8 cellular contexts compared by ENCODE assay signal in the genomic region with DNA sequence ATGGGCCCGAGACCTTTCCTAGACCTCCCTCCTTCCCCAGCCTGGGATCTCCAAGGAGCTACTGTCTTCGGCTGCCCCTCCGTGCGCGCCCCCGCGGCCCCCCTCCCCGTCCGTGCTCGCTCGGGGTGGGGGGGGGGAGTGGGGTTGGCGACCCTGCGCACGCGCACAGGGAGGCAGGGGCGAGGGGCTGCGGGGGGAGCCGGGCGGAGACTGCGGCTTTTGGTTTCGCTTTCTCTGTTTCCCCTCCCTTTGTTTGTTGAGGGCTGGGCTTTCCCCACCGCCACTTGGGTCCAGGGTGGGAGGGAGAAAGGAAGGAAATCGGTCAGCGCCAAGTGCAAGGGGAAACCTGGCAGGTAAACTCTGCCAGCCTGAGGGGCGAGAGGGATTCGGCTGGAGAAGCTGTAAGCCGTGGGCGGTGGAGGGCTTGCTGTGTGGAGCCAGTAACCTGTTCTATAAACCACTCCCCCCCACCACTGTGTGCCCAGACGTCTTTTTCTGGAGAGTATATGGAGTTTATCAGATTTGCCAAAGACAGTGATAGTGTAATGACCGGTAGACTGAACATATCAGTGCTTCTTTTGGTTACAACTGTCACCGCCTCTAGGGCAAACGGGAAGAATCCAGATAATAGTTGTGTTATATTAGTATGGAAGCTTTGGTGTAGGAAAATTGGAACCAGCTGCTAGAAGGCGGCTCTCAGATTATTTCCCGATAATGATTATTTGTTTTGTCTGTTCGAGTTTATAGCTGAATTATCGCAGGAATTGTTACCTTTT. TPM values are rescaled to one million over a fixed set of nuclear protein-coding genes. Genes with fewer than 3 reads are reported as not detected.
DNase-seq lines count a peak whose midpoint lies in the region; ATAC-seq and TF ChIP-seq lines count a peak whose summit lies in the region.

No MANE protein-coding gene starts in this region.

- H3K4me3 ChIP-seq in mesenchymal stem cell (ENCODE audit: insufficient read depth in 1 of 2, low read depth in 1 of 2, low read length in 2 of 2): peak overlapping the region; percentile 99

- H3K14ac ChIP-seq in mesenchymal stem cell (ENCODE audit: low read length in 2 of 2): peak overlapping the region in 1 of 2 experiments; percentile 100

- peak overlapping the region; percentile 62 for H3K4me2 ChIP-seq in mesenchymal stem cell (ENCODE audit: low read length, poor library complexity, severe bottlenecking)

- H2BK12ac ChIP-seq in mesenchymal stem cell (ENCODE audit: low read length in 2 of 2): peak overlapping the region in 1 of 2 experiments; percentile 17

- peaks cover 5% of the 10 kb centered on the region for H3K79me1 ChIP-seq in mesenchymal stem cell (replicated peaks; ENCODE audit: low read length, poor library complexity, severe bottlenecking)

- H2AK5ac ChIP-seq in mesenchymal stem cell (ENCODE audit: low read length, severe bottlenecking): no peak overlapping the region

- POLR2A ChIA-PET in activated CD8-positive, alpha-beta T cell treated with anti-CD3 and anti-CD28 coated beads for 36 hours (lab: Charles Lee): interaction anchor here (0.6 to 8.8 kb wide), 31 partner anchors 9 to 627 kb away, joined by 3 to 127 read pairs (median 4); partner anchors contain the start of genes APTX, B4GALT1, BAG1 and CHMP5

- H4K91ac ChIP-seq in mesenchymal stem cell (ENCODE audit: low read length): peak overlapping the region; percentile 65

- peak overlapping the region; percentile 99 for H3K4me3 Mint-ChIP-seq in activated CD8-positive, alpha-beta T cell treated with anti-CD3 and anti-CD28 coated beads for 36 hours

- CTCF ChIA-PET in activated CD8-positive, alpha-beta T cell treated with anti-CD3 and anti-CD28 coated beads for 36 hours (lab: Charles Lee): interaction anchor here (0.9 to 2.8 kb wide), 5 partner anchors 13 to 261 kb away, joined by 3 to 11 read pairs (median 4); no protein-coding TSS in a partner anchor

- H3K27ac Mint-ChIP-seq in activated CD8-positive, alpha-beta T cell treated with anti-CD3 and anti-CD28 coated beads for 36 hours: peak overlapping the region; percentile 92

- H4K8ac ChIP-seq in mesenchymal stem cell (ENCODE audit: low read length): peak overlapping the region; percentile 33

- H3K36me3 ChIP-seq in mesenchymal stem cell (ENCODE audit: control insufficient read depth in 1 of 2, insufficient read depth in 2 of 2, low read depth in 1 of 2, low read length in 2 of 2): peaks cover 8 to 45% of the 10 kb centered on the region in 2 experiments

- peak overlapping the region; percentile 98 for H2BK5ac ChIP-seq in mesenchymal stem cell (ENCODE audit: low read depth, low read length, poor library complexity, severe bottlenecking)

- peak overlapping the region; percentile 90 for H3K27ac ChIP-seq in 22Rv1
- H3K27ac ChIP-seq in mesenchymal stem cell (ENCODE audit: low read length, poor library complexity, severe bottlenecking): peak overlapping the region; percentile 70

- no peaks in the 10 kb centered on the region for H3K27me3 Mint-ChIP-seq in activated CD8-positive, alpha-beta T cell treated with anti-CD3 and anti-CD28 coated beads for 36 hours

- ATAC-seq in GM18861 (IDR thresholded peaks at IDR 0.05; ENCODE audit: unreplicated experiment) (peak; percentile 20), HG03135 (IDR thresholded peaks at IDR 0.05; ENCODE audit: unreplicated experiment) (peak; percentile 36)
- ATAC-seq in activated CD8-positive, alpha-beta T cell treated with anti-CD3 and anti-CD28 coated beads for 36 hours: peak; percentile 63

- WGBS in mesenchymal stem cell: 5% methylated on average over 25 of the region's 36 CpGs

- H3K4ac ChIP-seq in mesenchymal stem cell (ENCODE audit: low read depth in 1 of 2, low read length in 2 of 2): peak overlapping the region; percentile 79 to 100

- DNase-seq in NCI-H510A treated with DMSO at 0.1 percent for 48 hours (lab: John Stamatoyannopoulos, UW): peak; percentile 10
- peak; percentile 81 for DNase-seq in activated CD8-positive, alpha-beta T cell treated with anti-CD3 and anti-CD28 coated beads for 36 hours
- peak; percentile 67 for DNase-seq in effector CD4-positive, alpha-beta T cell
- DNase-seq in mesenchymal stem cell: peak; percentile 78
- peak; percentile 56 for DNase-seq in stimulated activated CD8-positive, alpha-beta memory T cell treated with anti-CD3 and anti-CD28 coated beads, Interleukin-15, amount 100 ng/mL, for 24 hours (ENCODE audit: low read depth)

- H3K36me3 Mint-ChIP-seq in activated CD8-positive, alpha-beta T cell treated with anti-CD3 and anti-CD28 coated beads for 36 hours (ENCODE audit: low read depth): peaks cover 63% of the 10 kb centered on the region

- no peak overlapping the region for H2AFZ ChIP-seq in mesenchymal stem cell (ENCODE audit: low read depth, low read length)

- H3K9me3 ChIP-seq in mesenchymal stem cell (ENCODE audit: control insufficient read depth, low read length): no peaks in the 10 kb centered on the region

- peak overlapping the region; percentile 100 for H3K9ac ChIP-seq in mesenchymal stem cell (ENCODE audit: low read length)

- TF ChIP-seq CTCF in 22Rv1 (IDR thresholded peaks at IDR 0.05): no peak
- TF ChIP-seq CTCF in activated CD8-positive, alpha-beta T cell treated with anti-CD3 and anti-CD28 coated beads for 36 hours (IDR thresholded peaks at IDR 0.05): no peak

- H3K27me3 ChIP-seq in mesenchymal stem cell (ENCODE audit: control insufficient read depth in 1 of 2, insufficient read depth in 1 of 2, low read length in 2 of 2): no peaks in the 10 kb centered on the region

- peak overlapping the region in 1 of 2 experiments; percentile 91 for H3K23ac ChIP-seq in mesenchymal stem cell (ENCODE audit: low read length in 2 of 2)

- H2BK15ac ChIP-seq in mesenchymal stem cell (ENCODE audit: low read depth, poor library complexity, severe bottlenecking): no peak overlapping the region

- intact Hi-C loops in activated CD8-positive, alpha-beta T cell treated with anti-CD3 and anti-CD28 coated beads for 36 hours (cut with micrococcal nuclease): no loop called here

- peaks cover 13% of the 10 kb centered on the region for H3K4me1 ChIP-seq in mesenchymal stem cell (ENCODE audit: control insufficient read depth, insufficient read depth, low read depth, low read length)

- peaks cover 59% of the 10 kb centered on the region for H3K4me1 Mint-ChIP-seq in activated CD8-positive, alpha-beta T cell treated with anti-CD3 and anti-CD28 coated beads for 36 hours (ENCODE audit: low read depth)

- peak overlapping the region; percentile 82 for H2BK120ac ChIP-seq in mesenchymal stem cell (ENCODE audit: low read depth, low read length)

- H3K18ac ChIP-seq in mesenchymal stem cell (ENCODE audit: low read depth in 1 of 2, low read length in 2 of 2): peak overlapping the region; percentile 74 to 100

- H3K9me3 Mint-ChIP-seq in activated CD8-positive, alpha-beta T cell treated with anti-CD3 and anti-CD28 coated beads for 36 hours: no peaks in the 10 kb centered on the region

RNA-seq across cellular contexts. Expression of gene DNAJA1, which starts 0.7 kb away (rescaled TPM):
- 100 to 1,000 TPM; 139 to 143 TPM for total RNA-seq in activated CD8-positive, alpha-beta T cell treated with anti-CD3 and anti-CD28 coated beads for 36 hours
- 141 TPM for polyA plus RNA-seq in mesenchymal stem cell (2013, experiment 1 of 2)
- polyA plus RNA-seq in mesenchymal stem cell (2013, experiment 2 of 2): 142 TPM

RNA-seq across cellular contexts. Expression of gene APTX, which starts 24.3 kb away (rescaled TPM):
- 10 to 100 TPM; 39.2 to 42.9 TPM for total RNA-seq in activated CD8-positive, alpha-beta T cell treated with anti-CD3 and anti-CD28 coated beads for 36 hours
- 24.7 TPM for polyA plus RNA-seq in mesenchymal stem cell (2013, experiment 1 of 2)
- polyA plus RNA-seq in mesenchymal stem cell (2013, experiment 2 of 2): 25.6 TPM

RNA-seq across cellular contexts. Expression of gene SMU1, which starts 50.7 kb away (rescaled TPM):
- 10 to 100 TPM; 23.8 to 23.9 TPM for total RNA-seq in activated CD8-positive, alpha-beta T cell treated with anti-CD3 and anti-CD28 coated beads for 36 hours
- polyA plus RNA-seq in mesenchymal stem cell (2013, experiment 1 of 2): 10.1 TPM
- polyA plus RNA-seq in mesenchymal stem cell (2013, experiment 2 of 2): 10.5 TPM

Comparison
In these comparisons a context has a peak if more than half of its experiments do, and no peak if none do; other contexts are left out.
1. Peak in every context shown above with its lines: DNase-seq, ATAC-seq, H3K4me3 ChIP-seq and H3K27ac ChIP-seq.
2. DNase-seq: peak in every context shown above with its lines; median percentile 81 in activated CD8-positive, alpha-beta T cell treated with anti-CD3 and anti-CD28 coated beads for 36 hours; 78 in mesenchymal stem cell; 67 in effector CD4-positive, alpha-beta T cell; 56 in stimulated activated CD8-positive, alpha-beta memory T cell treated with anti-CD3 and anti-CD28 coated beads, Interleukin-15, amount 100 ng/mL, for 24 hours; 10 in NCI-H510A treated with DMSO at 0.1 percent for 48 hours.